In the genomic region with DNA sequence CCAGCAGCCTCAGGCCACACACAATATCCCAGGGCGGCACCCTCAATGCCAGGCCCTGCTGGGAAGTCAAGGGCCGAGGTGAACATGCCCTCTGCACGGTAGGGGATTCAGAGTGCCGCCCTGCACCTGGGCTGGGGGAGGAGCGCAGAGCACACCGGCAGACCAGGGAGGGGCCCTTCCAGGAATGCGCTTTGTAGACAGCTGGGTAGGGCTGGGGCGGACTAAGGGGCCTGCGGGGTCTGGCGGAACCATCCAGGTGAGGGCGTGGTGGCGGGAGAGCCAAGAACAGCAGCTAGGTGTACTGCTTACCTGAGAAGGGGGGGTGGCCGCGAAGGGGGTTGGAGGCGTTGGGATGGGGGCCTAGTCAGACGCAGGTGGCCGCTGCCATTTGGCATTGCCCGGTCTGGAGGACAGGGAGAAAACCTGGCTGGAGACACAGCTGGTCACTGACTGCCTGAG, we compare ENCODE assay signal across 11 cellular contexts. TPM values are rescaled to one million over a fixed set of nuclear protein-coding genes. Genes with fewer than 3 reads are reported as not detected.
DNase-seq lines count a peak whose midpoint lies in the region; ATAC-seq and TF ChIP-seq lines count a peak whose summit lies in the region.
"Had no signal": no experiment of that assay in that cellular context is flagged by ENCODE, and none has a peak within 500 bp of the region (broad histone marks: within the 10 kb centered on the region; RNA-seq: fewer than 3 reads in every experiment).

No MANE protein-coding gene starts in this region.

- no peaks in the 10 kb centered on the region for H3K9me3 Mint-ChIP-seq in activated B cell treated with CpG ODN at 0.5 μM for 24 hours

- H3K4me3 Mint-ChIP-seq in activated B cell treated with CpG ODN at 0.5 μM for 24 hours, result peak overlapping the region; percentile 19

- no peak overlapping the region for H3K27ac Mint-ChIP-seq in activated B cell treated with CpG ODN at 0.5 μM for 24 hours

- 13 to 16% methylated on average over 12 to 17 of the region's 18 CpGs for WGBS in GM23248 (ENCODE audit: low coverage in 1 of 2, low lambda C conversion rate in 2 of 2, missing lambda C conversion rate in 2 of 2), 2 experiments

- H3K36me3 ChIP-seq in mucosa of descending colon (ENCODE audit: low read depth) (no peaks in the 10 kb centered on the region), GM23248 (ENCODE audit: low read depth) (no peaks in the 10 kb centered on the region)
- H3K36me3 ChIP-seq: heart left ventricle had no signal

- H3K27ac ChIP-seq in GM23248, result no peak overlapping the region

- no peak overlapping the region for H3K9ac ChIP-seq in GM23248

- intact Hi-C loops in activated B cell treated with CpG ODN at 0.5 μM for 24 hours (cut with micrococcal nuclease) (loop anchor here (1.0 to 2.0 kb wide), 3 partner anchors 28 to 287 kb away; a partner anchor contains a TSS), mucosa of descending colon (cut with DNase I, micrococcal nuclease) (no loop called here)

- H3K27me3 ChIP-seq in GM23248 (replicated peaks; ENCODE audit: insufficient read depth), result peaks cover 18% of the 10 kb centered on the region

- CTCF ChIA-PET in activated B cell treated with CpG ODN at 0.5 μM for 24 hours (lab: Charles Lee), result interaction anchor here (1.0 to 3.9 kb wide), 3 partner anchors 29 to 234 kb away, joined by 4 to 35 read pairs (median 5); no protein-coding TSS in a partner anchor

- H3K36me3 Mint-ChIP-seq in activated B cell treated with CpG ODN at 0.5 μM for 24 hours (ENCODE audit: low read depth), result no peaks in the 10 kb centered on the region

- H3K79me2 ChIP-seq in GM23248 (ENCODE audit: insufficient read depth), result no peaks in the 10 kb centered on the region

- DNase-seq in COLO668 (lab: John Stamatoyannopoulos, UW; ENCODE audit: unreplicated experiment) (peak; percentile 57), activated B cell treated with CpG ODN at 0.5 μM for 24 hours (no peak), mucosa of descending colon (peak; percentile 72 to 87 (median 83)), GM23248 (no peak)
- DNase-seq in activated CD4-positive, alpha-beta T cell treated with anti-CD3 and anti-CD28 coated beads for 4 hours, result no peak
- DNase-seq: SHP77 treated with DMSO at 0.1 percent for 48 hours had no signal

- ATAC-seq in activated B cell treated with CpG ODN at 0.5 μM for 24 hours (ENCODE audit: low read depth) (no peak), mucosa of descending colon (peak; percentile 69), HG02970 (IDR thresholded peaks at IDR 0.05; ENCODE audit: low FRiP score, unreplicated experiment) (no peak), HG03457 (IDR thresholded peaks at IDR 0.05; ENCODE audit: unreplicated experiment) (no peak)

- TF ChIP-seq CTCF in activated B cell treated with CpG ODN at 0.5 μM for 24 hours (IDR thresholded peaks at IDR 0.05) (no peak), mucosa of descending colon (IDR thresholded peaks at IDR 0.05) (no peak)

- H3K27me3 Mint-ChIP-seq in activated B cell treated with CpG ODN at 0.5 μM for 24 hours, result peaks cover 34% of the 10 kb centered on the region

- H3K4me1 ChIP-seq in mucosa of descending colon (ENCODE audit: low read depth) (peaks cover 39% of the 10 kb centered on the region), GM23248 (ENCODE audit: insufficient read depth) (no peaks in the 10 kb centered on the region)

- POLR2A ChIA-PET in activated B cell treated with CpG ODN at 0.5 μM for 24 hours (lab: Charles Lee), result interaction anchor here (0.6 to 1.3 kb wide), 4 partner anchors 18 to 284 kb away, joined by 3 to 9 read pairs (median 6); no protein-coding TSS in a partner anchor

- H3K9me3 ChIP-seq in mucosa of descending colon (no peaks in the 10 kb centered on the region), GM23248 (ENCODE audit: low read depth) (no peaks in the 10 kb centered on the region)
- H3K9me3 ChIP-seq: heart left ventricle had no signal

- no peak for TF ChIP-seq RAD21 in Ishikawa (IDR thresholded peaks at IDR 0.05; ENCODE audit: low read depth)

- no peak overlapping the region for H3K4me2 ChIP-seq in GM23248 (ENCODE audit: unreplicated experiment)

- H3K9me2 ChIP-seq in GM23248 (ENCODE audit: insufficient read depth), result no peaks in the 10 kb centered on the region

- H3K4me1 Mint-ChIP-seq in activated B cell treated with CpG ODN at 0.5 μM for 24 hours, result peaks cover 13% of the 10 kb centered on the region

- no peaks in the 10 kb centered on the region for H3F3A ChIP-seq in GM23248 (ENCODE audit: insufficient read depth)

- peak; percentile 49; the same call in 1 of the 2 replicates for TF ChIP-seq EP300 in Ishikawa (IDR thresholded peaks at IDR 0.05; ENCODE audit: borderline replicate concordance)

- in situ Hi-C loops in GM23248 (cut with MboI), result no loop called here

- H3K4me3 ChIP-seq in mucosa of descending colon, result no peak overlapping the region
- no peak overlapping the region for H3K4me3 ChIP-seq in GM23248

- H2AFZ ChIP-seq in GM23248, result no peak overlapping the region

- H4K20me1 ChIP-seq in GM23248 (ENCODE audit: insufficient read depth), result no peaks in the 10 kb centered on the region

TF ChIP-seq in Ishikawa, 13 proteins besides CTCF, POLR2A, EP300 and RAD21:
- TF ChIP-seq ZBTB7A (IDR thresholded peaks at IDR 0.05; ENCODE audit: low read depth) (no peak), TCF12 (IDR thresholded peaks at IDR 0.05; ENCODE audit: low read depth) (peak; percentile 92), TEAD4 (IDR thresholded peaks at IDR 0.05) (peak; percentile 78), NFIC (IDR thresholded peaks at IDR 0.05) (peak; percentile 17; the same call in 1 of the 2 replicates)
- TF ChIP-seq, protein P1, sequence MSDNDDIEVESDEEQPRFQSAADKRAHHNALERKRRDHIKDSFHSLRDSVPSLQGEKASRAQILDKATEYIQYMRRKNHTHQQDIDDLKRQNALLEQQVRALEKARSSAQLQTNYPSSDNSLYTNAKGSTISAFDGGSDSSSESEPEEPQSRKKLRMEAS (IDR thresholded peaks at IDR 0.05), result 0 out of 2 replicates have a peak, but pooled peaks have one; percentile 19
- TF ChIP-seq, protein P2, sequence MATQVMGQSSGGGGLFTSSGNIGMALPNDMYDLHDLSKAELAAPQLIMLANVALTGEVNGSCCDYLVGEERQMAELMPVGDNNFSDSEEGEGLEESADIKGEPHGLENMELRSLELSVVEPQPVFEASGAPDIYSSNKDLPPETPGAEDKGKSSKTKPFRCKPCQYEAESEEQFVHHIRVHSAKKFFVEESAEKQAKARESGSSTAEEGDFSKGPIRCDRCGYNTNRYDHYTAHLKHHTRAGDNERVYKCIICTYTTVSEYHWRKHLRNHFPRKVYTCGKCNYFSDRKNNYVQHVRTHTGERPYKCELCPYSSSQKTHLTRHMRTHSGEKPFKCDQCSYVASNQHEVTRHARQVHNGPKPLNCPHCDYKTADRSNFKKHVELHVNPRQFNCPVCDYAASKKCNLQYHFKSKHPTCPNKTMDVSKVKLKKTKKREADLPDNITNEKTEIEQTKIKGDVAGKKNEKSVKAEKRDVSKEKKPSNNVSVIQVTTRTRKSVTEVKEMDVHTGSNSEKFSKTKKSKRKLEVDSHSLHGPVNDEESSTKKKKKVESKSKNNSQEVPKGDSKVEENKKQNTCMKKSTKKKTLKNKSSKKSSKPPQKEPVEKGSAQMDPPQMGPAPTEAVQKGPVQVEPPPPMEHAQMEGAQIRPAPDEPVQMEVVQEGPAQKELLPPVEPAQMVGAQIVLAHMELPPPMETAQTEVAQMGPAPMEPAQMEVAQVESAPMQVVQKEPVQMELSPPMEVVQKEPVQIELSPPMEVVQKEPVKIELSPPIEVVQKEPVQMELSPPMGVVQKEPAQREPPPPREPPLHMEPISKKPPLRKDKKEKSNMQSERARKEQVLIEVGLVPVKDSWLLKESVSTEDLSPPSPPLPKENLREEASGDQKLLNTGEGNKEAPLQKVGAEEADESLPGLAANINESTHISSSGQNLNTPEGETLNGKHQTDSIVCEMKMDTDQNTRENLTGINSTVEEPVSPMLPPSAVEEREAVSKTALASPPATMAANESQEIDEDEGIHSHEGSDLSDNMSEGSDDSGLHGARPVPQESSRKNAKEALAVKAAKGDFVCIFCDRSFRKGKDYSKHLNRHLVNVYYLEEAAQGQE (IDR thresholded peaks at IDR 0.05; ENCODE audit: low read depth), result no peak

RNA-seq across cellular contexts. Expression of a gene that starts 26.0 kb away (rescaled TPM):
- total RNA-seq in activated B cell treated with CpG ODN at 0.5 μM for 24 hours (1.3 and 1.7 TPM in 2 replicates), mucosa of descending colon (10 to 100 TPM; 28.2 to 31.7 (median 28.5) TPM)
- 0.11 TPM in 1 of 2 replicates, not detected in the other for total RNA-seq in GM23248 (2014; rRNA removed; shearing (Covaris generic))
- 0.05 TPM in 1 of 2 replicates, not detected in the other for polyA plus RNA-seq in GM23248 (2016; fragmentation: Nextera tagmentation; extraction: Ambion mirVana)

RNA-seq across cellular contexts. Expression of a gene that starts 39.0 kb away (rescaled TPM):
- total RNA-seq in activated B cell treated with CpG ODN at 0.5 μM for 24 hours, result not detected in 2 replicates
- total RNA-seq in mucosa of descending colon, result not detected
- total RNA-seq in GM23248 (2014; rRNA removed; shearing (Covaris generic)), result not detected in 2 replicates
- not detected in 2 replicates for polyA plus RNA-seq in GM23248 (2016; fragmentation: Nextera tagmentation; extraction: Ambion mirVana)
- total RNA-seq: astrocyte, heart left ventricle had no signal
- polyA plus RNA-seq: heart left ventricle had no signal

RNA-seq across cellular contexts. Expression of a gene that starts 52.0 kb away (rescaled TPM):
- not detected in 2 replicates for total RNA-seq in activated B cell treated with CpG ODN at 0.5 μM for 24 hours
- total RNA-seq in mucosa of descending colon, result not detected
- not detected in 2 replicates for total RNA-seq in GM23248 (2014; rRNA removed; shearing (Covaris generic))
- polyA plus RNA-seq in GM23248 (2016; fragmentation: Nextera tagmentation; extraction: Ambion mirVana), result not detected in 2 replicates
- total RNA-seq: astrocyte, heart left ventricle had no signal
- polyA plus RNA-seq: heart left ventricle had no signal

RNA-seq across cellular contexts. Expression of a gene that starts 59.5 kb away (rescaled TPM):
- 29.5 and 34.4 TPM in 2 replicates for total RNA-seq in activated B cell treated with CpG ODN at 0.5 μM for 24 hours
- total RNA-seq in mucosa of descending colon, result 100 to 1,000 TPM in 1 of 3 donors, 10 to 100 TPM in 2; 54.9 to 108 (median 61.5) TPM
- 22.1 and 29.3 TPM in 2 replicates for total RNA-seq in GM23248 (2014; rRNA removed; shearing (Covaris generic))
- polyA plus RNA-seq in GM23248 (2016; fragmentation: Nextera tagmentation; extraction: Ambion mirVana), result 27.1 and 28.8 TPM in 2 replicates

Comparison
In these comparisons a context has a peak if more than half of its experiments do, and no peak if none do; other contexts are left out.
1. DNase-seq: peak in COLO668 (single experiment) and mucosa of descending colon (3 of 3); none in activated B cell treated with CpG ODN at 0.5 μM for 24 hours (single experiment), GM23248 (single experiment) and activated CD4-positive, alpha-beta T cell treated with anti-CD3 and anti-CD28 coated beads for 4 hours (0 of 2).
2. RNA of a gene that starts 26.0 kb away (total RNA-seq): 28.2 to 31.7 TPM in mucosa of descending colon; 1.3 to 1.7 TPM in activated B cell treated with CpG ODN at 0.5 μM for 24 hours and 0.11 TPM in GM23248; every median in the first group is over 10 times any median in the second.